In the genomic region with DNA sequence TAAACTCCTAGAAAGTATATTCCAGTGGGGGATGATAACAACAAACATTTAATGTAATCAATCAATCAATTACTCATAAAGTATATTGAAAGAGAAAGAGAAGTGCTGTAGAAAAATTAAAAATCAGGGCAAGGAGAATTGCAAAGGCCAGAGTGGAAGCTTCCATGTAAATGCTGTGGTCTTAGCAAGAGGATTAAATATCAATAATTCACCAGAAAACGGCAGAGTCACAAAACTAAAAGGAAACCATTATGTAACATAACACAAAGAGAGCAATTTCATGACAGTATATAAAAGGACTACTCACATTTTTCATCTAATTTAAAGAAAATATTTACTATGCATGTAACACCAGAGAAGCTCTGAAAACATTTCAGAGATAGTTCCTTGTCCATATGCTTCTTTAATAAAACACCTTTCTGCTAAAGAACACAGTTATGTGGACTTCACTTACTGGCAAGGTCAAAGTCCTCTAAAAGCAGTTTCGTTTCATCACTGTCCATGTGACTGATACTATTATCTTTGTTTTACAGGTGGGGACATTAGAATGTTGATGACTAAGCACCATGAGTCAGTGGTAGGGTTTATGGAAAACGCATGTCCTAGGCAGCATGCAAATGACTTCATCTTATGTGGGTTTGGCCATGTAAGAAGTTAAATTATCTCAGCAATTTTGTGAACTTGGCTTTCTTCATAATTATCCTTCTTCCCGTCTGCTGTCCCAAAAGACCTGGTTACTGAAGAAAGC, we compare ENCODE assay signal across 8 cellular contexts.
A peak's percentile ranks its signal among the peaks of the same experiment; 100 is the strongest.
DNase-seq lines count a peak whose midpoint lies in the region; ATAC-seq and TF ChIP-seq lines count a peak whose summit lies in the region.

No MANE protein-coding gene starts in this region.

- no peaks in the 10 kb centered on the region for H3K9me3 ChIP-seq in A673 (ENCODE audit: low read depth, low read length, poor library complexity, severe bottlenecking)

- BruUV-seq in A673 (replicated peaks; lab: Mats Ljungman, UMichigan), result TSS peak; percentile 33

- no peaks in the 10 kb centered on the region for H3K27me3 Mint-ChIP-seq in activated naive CD4-positive, alpha-beta T cell treated with anti-CD3 and anti-CD28 coated beads, Interleukin-2, amount 10 ng/mL, durations not matched to agents 7 days and 5 days

- H3K36me3 ChIP-seq in A673 (ENCODE audit: insufficient read depth, low read length, poor library complexity, severe bottlenecking), result no peaks in the 10 kb centered on the region
- no peaks in the 10 kb centered on the region for H3K36me3 ChIP-seq in KMS-11 (ENCODE audit: insufficient read depth)

- H2AFZ ChIP-seq in KMS-11 (ENCODE audit: low read depth), result peak overlapping the region; percentile 66

- POLR2A ChIA-PET in A673 (lab: Charles Lee; ENCODE audit: low non-redundant PET), result interaction anchor here (0.6 kb wide), 1 partner anchor 24 kb away, joined by 7 read pairs; no protein-coding TSS in a partner anchor

- H3K4me3 Mint-ChIP-seq in activated naive CD4-positive, alpha-beta T cell treated with anti-CD3 and anti-CD28 coated beads, Interleukin-2, amount 10 ng/mL, durations not matched to agents 7 days and 5 days, result no peak overlapping the region

- no peaks in the 10 kb centered on the region for H3K27me3 ChIP-seq in A673 (replicated peaks; ENCODE audit: insufficient read depth, low read depth, low read length, poor library complexity)
- no peaks in the 10 kb centered on the region for H3K27me3 ChIP-seq in KMS-11 (ENCODE audit: insufficient read depth, low read depth)

- H3K9ac ChIP-seq in KMS-11, result no peak overlapping the region

- peak overlapping the region; percentile 16 for H3K4me2 ChIP-seq in KMS-11

- H3K36me3 Mint-ChIP-seq in activated naive CD4-positive, alpha-beta T cell treated with anti-CD3 and anti-CD28 coated beads, Interleukin-2, amount 10 ng/mL, durations not matched to agents 7 days and 5 days, result no peaks in the 10 kb centered on the region

- H3K4me3 ChIP-seq in A673 (ENCODE audit: low read depth, low read length, poor library complexity, severe bottlenecking) (no peak overlapping the region), KMS-11 (IDR thresholded peaks at IDR 0.05; ENCODE audit: insufficient read depth, low read depth, low read length) (no peak overlapping the region)

- no peaks in the 10 kb centered on the region for H4K20me1 ChIP-seq in KMS-11 (ENCODE audit: insufficient read depth)

- H3K4me1 ChIP-seq in A673 (ENCODE audit: insufficient read depth, low read length, poor library complexity, severe bottlenecking), result peaks cover 38% of the 10 kb centered on the region
- H3K4me1 ChIP-seq in KMS-11 (ENCODE audit: low read depth, poor library complexity, severe bottlenecking), result peaks cover 22% of the 10 kb centered on the region

- CTCF ChIA-PET in A673 (lab: Charles Lee), result no interaction called here
- CTCF ChIA-PET in activated naive CD4-positive, alpha-beta T cell treated with anti-CD3 and anti-CD28 coated beads, Interleukin-2, amount 10 ng/mL, durations not matched to agents 7 days and 5 days (lab: Charles Lee), result no interaction called here

- peak; percentile 83 for DNase-seq in A673 (ENCODE audit: low spot score)
- peak; percentile 11 to 65 for DNase-seq in dermis microvascular lymphatic vessel endothelial cell (ENCODE audit: low read depth in 2 of 2)
- peak; percentile 37 for DNase-seq in pulmonary artery endothelial cell (ENCODE audit: low read depth, low spot score)
- no peak for DNase-seq in central memory CD4-positive, alpha-beta T cell
- DNase-seq in activated naive CD4-positive, alpha-beta T cell treated with anti-CD3 and anti-CD28 coated beads, Interleukin-2, amount 10 ng/mL, durations not matched to agents 7 days and 5 days, result no peak
- DNase-seq in stimulated activated CD4-positive, alpha-beta T cell treated with anti-CD3 and anti-CD28 coated beads, Interleukin-2, amount 100 ng/mL, for 24 hours, result no peak

- no peaks in the 10 kb centered on the region for H3K9me3 Mint-ChIP-seq in activated naive CD4-positive, alpha-beta T cell treated with anti-CD3 and anti-CD28 coated beads, Interleukin-2, amount 10 ng/mL, durations not matched to agents 7 days and 5 days

- H3K27ac Mint-ChIP-seq in activated naive CD4-positive, alpha-beta T cell treated with anti-CD3 and anti-CD28 coated beads, Interleukin-2, amount 10 ng/mL, durations not matched to agents 7 days and 5 days, result no peak overlapping the region

- intact Hi-C loops in A673 (cut with micrococcal nuclease; ENCODE audit: unreplicated experiment), result no loop called here

- no peaks in the 10 kb centered on the region for H3K4me1 Mint-ChIP-seq in activated naive CD4-positive, alpha-beta T cell treated with anti-CD3 and anti-CD28 coated beads, Interleukin-2, amount 10 ng/mL, durations not matched to agents 7 days and 5 days

- peak; percentile 76 for ATAC-seq in GM21423 (IDR thresholded peaks at IDR 0.05; ENCODE audit: unreplicated experiment)

- H3K79me2 ChIP-seq in KMS-11 (ENCODE audit: insufficient read depth, low read depth), result no peaks in the 10 kb centered on the region

- H3K27ac ChIP-seq in A673 (ENCODE audit: low read depth, low read length, poor library complexity, severe bottlenecking) (peak overlapping the region; percentile 3), KMS-11 (peak overlapping the region; percentile 42)

- TF ChIP-seq CTCF in A673 (conservative IDR thresholded peaks at IDR 0.05; ENCODE audit: low read depth, low read length), result no peak
- TF ChIP-seq CTCF in KMS-11 (conservative IDR thresholded peaks at IDR 0.05; ENCODE audit: low read depth, low read length), result no peak

Comparison
In these comparisons a context has a peak if more than half of its experiments do, and no peak if none do; other contexts are left out.
1. DNase-seq: peak in A673 (single experiment), dermis microvascular lymphatic vessel endothelial cell (2 of 2) and pulmonary artery endothelial cell (single experiment); none in central memory CD4-positive, alpha-beta T cell (single experiment), activated naive CD4-positive, alpha-beta T cell treated with anti-CD3 and anti-CD28 coated beads, Interleukin-2, amount 10 ng/mL, durations not matched to agents 7 days and 5 days (single experiment) and stimulated activated CD4-positive, alpha-beta T cell treated with anti-CD3 and anti-CD28 coated beads, Interleukin-2, amount 100 ng/mL, for 24 hours (0 of 2).